In genomic region chr7:100220833-100221718, GRCh38 we compare ENCODE assay signal across 8 cellular contexts. TPM values are rescaled to one million over a fixed set of nuclear protein-coding genes. Genes with fewer than 3 reads are reported as not detected.
DNase-seq lines count a peak whose midpoint lies in the region; ATAC-seq and TF ChIP-seq lines count a peak whose summit lies in the region.

No MANE protein-coding gene starts in this region.

- H3K27ac ChIP-seq in stomach, result peak overlapping the region; percentile 56 to 80 (median 72)

- peak overlapping the region; percentile 95 to 99 (median 98) for H3K27ac Mint-ChIP-seq in immature natural killer cell

- TF ChIP-seq POLR2A in stomach (IDR thresholded peaks at IDR 0.05), result no peak

- H3K4me3 ChIP-seq in GM12865 (ENCODE audit: low read depth, low read length) (peak overlapping the region; percentile 66), stomach (peak overlapping the region in 3 of 4 donors; percentile 20 to 32 (median 25))

- H3K27me3 ChIP-seq in stomach, result no peaks in the 10 kb centered on the region

- H3K36me3 Mint-ChIP-seq in immature natural killer cell, result peaks cover 4 to 17% (median 4%) of the 10 kb centered on the region in 3 donors

- intact Hi-C loops in stomach (cut with DNase I; ENCODE audit: low total_unique reads), result no loop called here

- peak; percentile 50 for ATAC-seq in HG02642 (IDR thresholded peaks at IDR 0.05; ENCODE audit: poor library complexity, unreplicated experiment)

- H3K9me3 Mint-ChIP-seq in immature natural killer cell, result peaks cover 0 to 2% (median 0%) of the 10 kb centered on the region in 6 donors

- peaks cover 73 to 80% of the 10 kb centered on the region in 2 donors for H3K4me1 Mint-ChIP-seq in immature natural killer cell

- H3K36me3 ChIP-seq in stomach, result peaks cover 0 to 46% (median 32%) of the 10 kb centered on the region in 4 donors

- no peak for TF ChIP-seq EP300 in stomach (IDR thresholded peaks at IDR 0.05)

- H3K4me1 ChIP-seq in stomach, result peaks cover 0 to 10% (median 4%) of the 10 kb centered on the region in 4 donors

- H3K27me3 Mint-ChIP-seq in immature natural killer cell (ENCODE audit: low read depth in 3 of 3), result peaks cover 17 to 28% (median 26%) of the 10 kb centered on the region in 3 donors

- 73 to 87% (median 84%) methylated on average over 13 to 18 of the region's 18 CpGs for WGBS in stomach, 5 donors

- DNase-seq in GM12865 (ENCODE audit: low read depth) (peak; percentile 95), immature natural killer cell (peak; percentile 82 to 87 (median 87)), stomach (peak; percentile 34), pons (ENCODE audit: low spot score) (no peak), D341Med (ENCODE audit: low spot score) (no peak), Ammon's horn (ENCODE audit: low spot score) (no peak)
- DNase-seq in activated CD4-positive, alpha-beta T cell treated with anti-CD3 and anti-CD28 coated beads for 1 hour, result peak; percentile 71

- no peak for TF ChIP-seq CTCF in GM12865 (IDR thresholded peaks at IDR 0.05; ENCODE audit: insufficient read depth, low read depth, low read length, missing control alignments)
- TF ChIP-seq CTCF in stomach (IDR thresholded peaks at IDR 0.05), result no peak

- H3K4me3 Mint-ChIP-seq in immature natural killer cell, result peak overlapping the region; percentile 90 to 98 (median 95)

- no peaks in the 10 kb centered on the region for H3K9me3 ChIP-seq in stomach

RNA-seq across cellular contexts. Expression of gene PVRIG, which starts 1.3 kb away (rescaled TPM):
- polyA plus RNA-seq in immature natural killer cell (100 to 1,000 TPM; 151 to 240 (median 209) TPM), stomach (1 to 10 TPM in 1 of 3 donors, under 1 TPM in 2; 0.56 to 1.7 (median 0.95) TPM)
- 1 to 10 TPM in 4 of 5 donors, not detected in 1; 1.1 to 3.8 (median 1.4) TPM for total RNA-seq in stomach

RNA-seq across cellular contexts. Expression of gene STAG3, which starts 43.4 kb away (rescaled TPM):
- 1 to 10 TPM in 1 of 3 donors, under 1 TPM in 2; 0.50 to 2.8 (median 0.72) TPM for polyA plus RNA-seq in immature natural killer cell
- under 1 TPM in 1 of 5 donors, not detected in 4; 0.92 TPM for total RNA-seq in stomach
- polyA plus RNA-seq in stomach, result 1 to 10 TPM in 2 of 3 donors, under 1 TPM in 1; 0.50 to 8.8 (median 1.5) TPM

RNA-seq across cellular contexts. Expression of gene GPC2, which starts 43.9 kb away (rescaled TPM):
- polyA plus RNA-seq in immature natural killer cell, result not detected
- total RNA-seq in stomach, result 1 to 10 TPM in 3 of 5 donors, under 1 TPM in 1, not detected in 1; 0.92 to 4.9 (median 2.6) TPM
- polyA plus RNA-seq in stomach, result under 1 TPM in 2 of 3 donors, not detected in 1; 0.12 to 0.48 TPM

RNA-seq across cellular contexts. Expression of gene GAL3ST4, which starts 52.7 kb away (rescaled TPM):
- polyA plus RNA-seq in immature natural killer cell (under 1 TPM in 1 of 3 donors, not detected in 2; 0.08 TPM), stomach (1 to 10 TPM; 1.7 to 2.4 (median 2.1) TPM)
- 1 to 10 TPM in 2 of 5 donors, not detected in 3; 1.5 to 1.6 TPM for total RNA-seq in stomach

Comparison
In these comparisons a context has a peak if more than half of its experiments do, and no peak if none do; other contexts are left out.
1. DNase-seq: peak in GM12865 (single experiment), activated CD4-positive, alpha-beta T cell treated with anti-CD3 and anti-CD28 coated beads for 1 hour (single experiment), immature natural killer cell (3 of 3) and stomach (single experiment); none in pons (single experiment), D341Med (single experiment) and Ammon's horn (single experiment).
2. RNA of gene PVRIG, which starts 1.3 kb away (polyA plus RNA-seq): 151 to 240 TPM in immature natural killer cell; 0.56 to 1.7 TPM in stomach; every median in the first group is over 10 times any median in the second.